In the genomic region with DNA sequence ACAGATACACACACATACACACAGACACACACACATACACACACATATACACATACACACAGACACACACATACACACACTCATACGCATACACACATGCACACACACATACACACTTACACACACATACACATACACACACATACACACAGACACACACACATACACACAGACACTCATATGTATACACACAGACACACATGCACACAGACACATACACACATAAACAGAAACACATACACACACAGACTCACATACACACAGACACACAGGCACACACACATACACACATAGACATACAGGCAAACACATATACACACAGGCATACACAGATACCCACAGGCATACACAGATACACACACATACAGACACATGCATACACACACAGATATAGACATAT, we compare ENCODE assay signal across 21 cellular contexts.
DNase-seq lines count a peak whose midpoint lies in the region; ATAC-seq, FAIRE-seq and TF ChIP-seq lines count a peak whose summit lies in the region.
"Had no signal": no experiment of that assay in that cellular context is flagged by ENCODE, and none has a peak within 500 bp of the region (broad histone marks: within the 10 kb centered on the region; RNA-seq: fewer than 3 reads in every experiment).

No MANE protein-coding gene starts in this region.

- H3K4me3 ChIP-seq in HEK293 (ENCODE audit: low read depth, low read length) (no peak overlapping the region), K562 (no peak overlapping the region), suprapubic skin (peak overlapping the region; percentile 4), neural progenitor cell (no peak overlapping the region)
- H3K4me3 ChIP-seq: BLaER1 treated with 17β-estradiol and CSF1 and Interleukin-3, amounts not matched to agents 10 nM and 100 nM had no signal

- H3K27me3 ChIP-seq in K562 (ENCODE audit: control insufficient read depth in 2 of 2, insufficient read depth in 2 of 2, low read length in 2 of 2) (peaks cover 0 to 22% of the 10 kb centered on the region in 2 experiments; a peak in 1 of 5 replicates), suprapubic skin (no peaks in the 10 kb centered on the region), neural progenitor cell (no peaks in the 10 kb centered on the region)
- H3K27me3 ChIP-seq: BLaER1 treated with 17β-estradiol and CSF1 and Interleukin-3, amounts not matched to agents 10 nM and 100 nM had no signal

- H3K4me3 Mint-ChIP-seq in neural progenitor cell = no peak overlapping the region
- H3K4me3 Mint-ChIP-seq: B cell; CD8-positive, alpha-beta T cell; HFFc6 had no signal

- no peak for TF ChIP-seq RAD21 in K562 (CRISPR knock-in tag; conservative IDR thresholded peaks at IDR 0.05 in 1 of 2, IDR thresholded peaks at IDR 0.05 in 1 of 2)

- H3K4me1 Mint-ChIP-seq in neural progenitor cell = peaks cover 2% of the 10 kb centered on the region
- H3K4me1 Mint-ChIP-seq: B cell had no signal

- no peaks in the 10 kb centered on the region; the same call in 1 of the 2 replicates for H3K9me3 ChIP-seq in HEK293 (ENCODE audit: control insufficient read depth, insufficient read depth, low read depth, low read length)
- H3K9me3 ChIP-seq in K562 (replicated peaks; ENCODE audit: control insufficient read depth, insufficient read depth, low read depth, low read length) = no peaks in the 10 kb centered on the region
- H3K9me3 ChIP-seq in suprapubic skin = peaks cover 20% of the 10 kb centered on the region
- no peaks in the 10 kb centered on the region for H3K9me3 ChIP-seq in neural progenitor cell (ENCODE audit: low read depth)

- H3K27me3 Mint-ChIP-seq in neural progenitor cell (ENCODE audit: insufficient read depth, low read depth) = peaks cover 12% of the 10 kb centered on the region

- H3K36me3 ChIP-seq in HEK293 (ENCODE audit: control insufficient read depth in 2 of 2, insufficient read depth in 1 of 2, low read length in 2 of 2) (no peaks in the 10 kb centered on the region), K562 (ENCODE audit: control insufficient read depth, insufficient read depth, low read length) (no peaks in the 10 kb centered on the region), suprapubic skin (no peaks in the 10 kb centered on the region), neural progenitor cell (no peaks in the 10 kb centered on the region)
- H3K36me3 ChIP-seq: BLaER1 treated with 17β-estradiol and CSF1 and Interleukin-3, amounts not matched to agents 10 nM and 100 nM had no signal

- TF ChIP-seq POLR2A in GM12891 (IDR thresholded peaks at IDR 0.05; ENCODE audit: low read depth, low read length) (no peak), K562 (conservative IDR thresholded peaks at IDR 0.05) (no peak), suprapubic skin (IDR thresholded peaks at IDR 0.05) (no peak)

- CTCF ChIA-PET in HEK293 (lab: Yijun Ruan, JAX) = interaction anchor here (1.0 to 1.2 kb wide), 2 partner anchors 10 to 103 kb away, joined by 4 to 6 read pairs; no protein-coding TSS in a partner anchor
- CTCF ChIA-PET in K562 (lab: Yijun Ruan, JAX; ENCODE audit: low intra/inter-chr PET ratio) = no interaction called here

- no peaks in the 10 kb centered on the region for H3K36me3 Mint-ChIP-seq in neural progenitor cell
- H3K36me3 Mint-ChIP-seq: CD8-positive, alpha-beta T cell had no signal

- FAIRE-seq in GM12891 (lab: Jason Lieb, UNC) = peak; percentile 78
- peak; percentile 11 for FAIRE-seq in K562 (lab: Jason Lieb, UNC)
- FAIRE-seq: GM19239, H54 had no signal

- in situ Hi-C loops in K562 (cut with MboI) = no loop called here

- no peak for TF ChIP-seq EP300 in K562 (IDR thresholded peaks at IDR 0.05; ENCODE audit: low read length)
- no peak for TF ChIP-seq EP300 in suprapubic skin (IDR thresholded peaks at IDR 0.05)

- no peak overlapping the region for H2AFZ ChIP-seq in K562 (ENCODE audit: low read depth, low read length)
- H2AFZ ChIP-seq in neural progenitor cell (replicated peaks) = no peak overlapping the region

- POLR2A ChIA-PET in HEK293 (lab: Yijun Ruan, JAX) = no interaction called here
- POLR2A ChIA-PET in K562 (lab: Yijun Ruan, JAX) = no interaction called here

- no peaks in the 10 kb centered on the region for H3K9me1 ChIP-seq in K562 (ENCODE audit: control insufficient read depth, insufficient read depth, low read length)

- H3K9ac ChIP-seq in K562 (ENCODE audit: insufficient read depth in 1 of 2, low read depth in 2 of 2, low read length in 2 of 2) = no peak overlapping the region
- H3K9ac ChIP-seq in neural progenitor cell = no peak overlapping the region
- H3K9ac ChIP-seq: BLaER1 treated with 17β-estradiol and CSF1 and Interleukin-3, amounts not matched to agents 10 nM and 100 nM had no signal

- no CpG with 5 or more reads among the region's 1 CpG for WGBS in K562 (ENCODE audit: insufficient coverage, low coverage, missing lambda C conversion rate)
- 59% methylated on average over 1 of the region's 1 CpG for WGBS in suprapubic skin

- intact Hi-C loops in K562 (cut with micrococcal nuclease) = no loop called here

- BruUV-seq in K562 (replicated peaks; lab: Mats Ljungman, UMichigan) = no TSS peak

- H3K4me2 ChIP-seq in K562 (ENCODE audit: insufficient read depth, low read length) (no peak overlapping the region), neural progenitor cell (no peak overlapping the region)
- H3K4me2 ChIP-seq: BLaER1 treated with 17β-estradiol and CSF1 and Interleukin-3, amounts not matched to agents 10 nM and 100 nM had no signal

- ATAC-seq in K562 = no peak
- no peak for ATAC-seq in HG02981 (IDR thresholded peaks at IDR 0.05; ENCODE audit: unreplicated experiment)
- ATAC-seq: CD8-positive, alpha-beta T cell had no signal

- no peaks in the 10 kb centered on the region for H3F3A ChIP-seq in neural progenitor cell (ENCODE audit: low read depth)

- H3K27ac ChIP-seq in HEK293 (ENCODE audit: extremely low read depth, low read depth, low read length) (no peak overlapping the region), K562 (ENCODE audit: extremely low read depth, low read depth, low read length) (no peak overlapping the region), suprapubic skin (no peak overlapping the region), neural progenitor cell (no peak overlapping the region)
- H3K27ac ChIP-seq: BLaER1 treated with 17β-estradiol and CSF1 and Interleukin-3, amounts not matched to agents 10 nM and 100 nM had no signal

- no peak for DNase-seq in GM12891 (ENCODE audit: insufficient read length, low spot score)
- DNase-seq in K562 (ENCODE audit: extremely low read depth in 1 of 4, low spot score in 3 of 4) = no peak
- no peak for DNase-seq in suprapubic skin (ENCODE audit: low spot score in 2 of 2)
- no peak for DNase-seq in neural progenitor cell (ENCODE audit: low spot score)
- no peak for DNase-seq in stimulated activated CD8-positive, alpha-beta memory T cell treated with anti-CD3 and anti-CD28 coated beads, Interleukin-4, amount 100 ng/mL, for 48 hours
- DNase-seq: Calu3; CD8-positive, alpha-beta T cell; DMS 273 treated with DMSO at 0.1 percent for 48 hours; DMS53; DND-41; EL; HCEC 1CT; HFFc6; Karpas-422; KBM-7 had no signal

- peaks cover 27% of the 10 kb centered on the region for H3K9me3 Mint-ChIP-seq in neural progenitor cell

- H3K27ac Mint-ChIP-seq in neural progenitor cell = no peak overlapping the region
- H3K27ac Mint-ChIP-seq: B cell; CD8-positive, alpha-beta T cell; HFFc6 had no signal

- no peaks in the 10 kb centered on the region for H3K4me1 ChIP-seq in HEK293 (ENCODE audit: control insufficient read depth, insufficient read depth, low read length)
- no peaks in the 10 kb centered on the region for H3K4me1 ChIP-seq in K562 (replicated peaks in 1 of 2; ENCODE audit: control insufficient read depth in 2 of 2, insufficient read depth in 2 of 2, low read length in 2 of 2)
- no peaks in the 10 kb centered on the region for H3K4me1 ChIP-seq in suprapubic skin
- H3K4me1 ChIP-seq in neural progenitor cell = no peaks in the 10 kb centered on the region
- H3K4me1 ChIP-seq: BLaER1 treated with 17β-estradiol and CSF1 and Interleukin-3, amounts not matched to agents 10 nM and 100 nM had no signal

- no peaks in the 10 kb centered on the region for H4K20me1 ChIP-seq in K562 (replicated peaks; ENCODE audit: control insufficient read depth, insufficient read depth, low read length)
- no peaks in the 10 kb centered on the region for H4K20me1 ChIP-seq in neural progenitor cell (ENCODE audit: low read depth)
- H4K20me1 ChIP-seq: BLaER1 treated with 17β-estradiol and CSF1 and Interleukin-3, amounts not matched to agents 10 nM and 100 nM had no signal

- TF ChIP-seq CTCF in HEK293 (tag by site-specific recombination; IDR thresholded peaks at IDR 0.05) (no peak), K562 (IDR thresholded peaks at IDR 0.05 in 2 of 3, conservative IDR thresholded peaks at IDR 0.05 in 1 of 3; ENCODE audit: insufficient read depth in 2 of 3, low read depth in 1 of 3, low read length in 3 of 3) (no peak), suprapubic skin (IDR thresholded peaks at IDR 0.05) (no peak), neural progenitor cell (IDR thresholded peaks at IDR 0.05) (no peak)

- no peaks in the 10 kb centered on the region for H3K79me2 ChIP-seq in K562 (ENCODE audit: control insufficient read depth, insufficient read depth, low read length)
- H3K79me2 ChIP-seq in neural progenitor cell (ENCODE audit: low read depth) = no peaks in the 10 kb centered on the region

TF ChIP-seq in GM12891, 5 proteins besides CTCF, POLR2A, EP300 and RAD21:
- TF ChIP-seq SPI1 (IDR thresholded peaks at IDR 0.05; ENCODE audit: low read depth, low read length) (no peak), TAF1 (IDR thresholded peaks at IDR 0.05; ENCODE audit: low read depth, low read length) (no peak), PAX5 (IDR thresholded peaks at IDR 0.05; ENCODE audit: insufficient read depth, low read length, severe bottlenecking) (no peak), POU2F2 (IDR thresholded peaks at IDR 0.05; ENCODE audit: low read depth, low read length) (no peak), POLR2AphosphoS5 (IDR thresholded peaks at IDR 0.05; ENCODE audit: low read depth, low read length) (no peak)

TF ChIP-seq in HEK293, 187 proteins besides CTCF, POLR2A, EP300 and RAD21 (continues in another document):
- TF ChIP-seq ZNF473 (tag by site-specific recombination; IDR thresholded peaks at IDR 0.05) (0 out of 2 replicates have a peak, but pooled peaks have one; percentile 31), PRDM1 (tag by site-specific recombination; IDR thresholded peaks at IDR 0.05) (no peak), ZNF23 (tag by site-specific recombination; IDR thresholded peaks at IDR 0.05; ENCODE audit: borderline replicate concordance) (0 out of 2 replicates have a peak, but pooled peaks have one; percentile 4), ZNF654 (tag by site-specific recombination; IDR thresholded peaks at IDR 0.05; ENCODE audit: low read depth) (no peak)

TF ChIP-seq in K562, 482 proteins besides CTCF, POLR2A, EP300 and RAD21 (continues in another document):
- TF ChIP-seq ESRRA (IDR thresholded peaks at IDR 0.05; ENCODE audit: borderline replicate concordance, low read depth) = no peak
